ENCODE assay signal across 8 cellular contexts in the genomic region with DNA sequence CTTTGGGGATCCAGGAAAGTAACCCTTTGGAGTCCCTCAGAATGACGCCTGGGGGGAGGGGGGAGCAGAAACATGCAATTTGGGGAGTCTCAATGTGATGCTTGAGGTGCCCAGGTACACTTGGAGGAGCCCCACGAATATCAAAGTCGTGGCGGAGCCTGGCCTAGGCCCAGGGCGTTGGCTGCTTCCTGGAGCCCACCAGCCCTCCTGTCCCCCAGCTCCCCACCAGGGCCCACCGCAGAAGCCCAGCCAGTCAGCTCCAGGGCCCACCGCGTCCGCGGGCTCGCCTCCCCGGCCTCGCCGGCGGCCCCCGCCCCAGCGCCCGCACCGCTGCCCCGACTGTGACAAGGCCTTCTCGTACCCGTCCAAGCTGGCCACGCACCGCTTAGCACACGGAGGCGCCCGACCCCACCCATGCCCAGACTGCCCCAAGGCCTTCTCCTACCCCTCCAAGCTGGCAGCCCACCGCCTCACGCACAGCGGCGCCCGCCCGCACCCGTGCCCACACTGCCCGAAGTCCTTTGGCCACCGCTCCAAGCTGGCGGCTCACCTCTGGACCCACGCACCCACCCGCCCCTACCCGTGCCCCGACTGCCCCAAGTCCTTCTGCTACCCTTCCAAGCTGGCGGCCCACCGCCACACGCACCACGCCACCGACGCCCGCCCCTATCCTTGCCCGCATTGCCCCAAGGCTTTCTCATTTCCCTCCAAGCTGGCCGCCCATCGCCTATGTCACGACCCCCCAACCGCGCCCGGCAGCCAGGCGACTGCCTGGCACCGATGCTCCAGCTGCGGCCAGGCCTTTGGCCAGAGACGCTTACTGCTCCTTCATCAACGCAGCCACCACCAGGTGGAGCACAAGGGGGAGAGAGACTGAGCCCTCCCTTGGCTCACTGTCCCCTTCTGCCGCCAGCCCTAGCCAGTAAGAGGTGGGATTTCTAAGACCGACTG. TPM values are rescaled to one million over a fixed set of nuclear protein-coding genes. Genes with fewer than 3 reads are reported as not detected.
DNase-seq lines count a peak whose midpoint lies in the region; ATAC-seq, FAIRE-seq and TF ChIP-seq lines count a peak whose summit lies in the region.

No MANE protein-coding gene starts in this region.

- peak; percentile 40 for TF ChIP-seq CTCF in GM12865 (IDR thresholded peaks at IDR 0.05; ENCODE audit: insufficient read depth, low read depth, low read length, missing control alignments)
- TF ChIP-seq CTCF in dorsolateral prefrontal cortex (IDR thresholded peaks at IDR 0.05 in 54 of 56, conservative IDR thresholded peaks at IDR 0.05 in 2 of 56; ENCODE audit: low read depth in 1 of 56, partially characterized antibody in 56 of 56), result peak in 55 of 56 donors; percentile 24 to 73 (median 61)
- TF ChIP-seq CTCF in stomach (IDR thresholded peaks at IDR 0.05), result peak in 5 of 7 experiments; percentile 38 to 63 (median 54)

- peak overlapping the region; percentile 75 for H3K27ac Mint-ChIP-seq in T-helper 2 cell treated with Interferon-gamma antibody and Interleukin-4, amounts not matched to agents 5 μg/mL and 100 μg/mL, for 36 hours

- ATAC-seq in HG03045 (IDR thresholded peaks at IDR 0.05; ENCODE audit: unreplicated experiment), result no peak

- peaks cover 5% of the 10 kb centered on the region for H3K9me3 Mint-ChIP-seq in T-helper 2 cell treated with Interferon-gamma antibody and Interleukin-4, amounts not matched to agents 5 μg/mL and 100 μg/mL, for 36 hours

- H3K27me3 ChIP-seq in dorsolateral prefrontal cortex (no peaks in the 10 kb centered on the region), stomach (no peaks in the 10 kb centered on the region)

- H3K4me1 Mint-ChIP-seq in T-helper 2 cell treated with Interferon-gamma antibody and Interleukin-4, amounts not matched to agents 5 μg/mL and 100 μg/mL, for 36 hours (ENCODE audit: low read depth), result peaks cover 13% of the 10 kb centered on the region

- 49 to 66% (median 60%) methylated on average over 45 to 62 of the region's 62 CpGs for WGBS in stomach, 5 donors

- no peak for FAIRE-seq in GM19239 (lab: Jason Lieb, UNC)

- H3K4me1 ChIP-seq in stomach, result peaks cover 24 to 42% (median 32%) of the 10 kb centered on the region in 4 donors

- peaks cover 25% of the 10 kb centered on the region for H3K36me3 Mint-ChIP-seq in T-helper 2 cell treated with Interferon-gamma antibody and Interleukin-4, amounts not matched to agents 5 μg/mL and 100 μg/mL, for 36 hours (ENCODE audit: low read depth)

- TF ChIP-seq EP300 in stomach (IDR thresholded peaks at IDR 0.05), result no peak

- H3K36me3 ChIP-seq in stomach, result peaks cover 3 to 35% (median 30%) of the 10 kb centered on the region in 4 donors

- peaks cover 0 to 10% (median 2%) of the 10 kb centered on the region in 4 donors for H3K9me3 ChIP-seq in stomach

- no peaks in the 10 kb centered on the region for H3K27me3 Mint-ChIP-seq in T-helper 2 cell treated with Interferon-gamma antibody and Interleukin-4, amounts not matched to agents 5 μg/mL and 100 μg/mL, for 36 hours (ENCODE audit: low read depth)

- H3K4me3 Mint-ChIP-seq in T-helper 2 cell treated with Interferon-gamma antibody and Interleukin-4, amounts not matched to agents 5 μg/mL and 100 μg/mL, for 36 hours, result peak overlapping the region; percentile 49

- peak; percentile 69 for DNase-seq in 8988T
- peak; percentile 35 for DNase-seq in GM12865 (ENCODE audit: low read depth)
- no peak for DNase-seq in T-helper 2 cell treated with Interferon-gamma antibody and Interleukin-4, amounts not matched to agents 5 μg/mL and 100 μg/mL, for 36 hours (ENCODE audit: low spot score)
- DNase-seq in dorsolateral prefrontal cortex, result peak in 9 of 10 donors; percentile 44 to 83 (median 72)
- DNase-seq in lung microvascular endothelial cell (ENCODE audit: low read depth in 2 of 2), result peak; percentile 77 to 79
- DNase-seq in stomach, result peak; percentile 68
- DNase-seq in GM19239 (ENCODE audit: insufficient read length, low spot score), result no peak

- H3K27ac ChIP-seq in dorsolateral prefrontal cortex (peak overlapping the region in 54 of 59 donors; percentile 4 to 99 (median 96)), stomach (peak overlapping the region in 4 of 5 donors; percentile 86 to 94 (median 92))

- intact Hi-C loops in dorsolateral prefrontal cortex (cut with DNase I) (loop anchor here in 1 of 2 donors (5.0 kb wide), 2 partner anchors 62 to 102 kb away; a partner anchor contains a TSS), stomach (cut with DNase I; ENCODE audit: low total_unique reads) (no loop called here)

- no peak for TF ChIP-seq POLR2A in stomach (IDR thresholded peaks at IDR 0.05)

- H3K4me3 ChIP-seq in GM12865 (ENCODE audit: low read depth, low read length) (no peak overlapping the region), dorsolateral prefrontal cortex (peak overlapping the region in 39 of 59 donors; percentile 1 to 86 (median 77)), stomach (peak overlapping the region in 1 of 4 donors; percentile 7)

RNA-seq across cellular contexts. Expression of a gene that starts 2.1 kb away (rescaled TPM):
- total RNA-seq in dorsolateral prefrontal cortex (10 to 100 TPM in 21 of 120 experiments, 1 to 10 TPM in 99; 4.4 to 14.3 (median 8.2) TPM), lung microvascular endothelial cell (0.20 and 0.22 TPM in 2 replicates), stomach (10 to 100 TPM in 1 of 5 donors, 1 to 10 TPM in 1, not detected in 3; 7.8 to 23.5 TPM)
- under 1 TPM; 0.37 to 0.76 (median 0.65) TPM for polyA plus RNA-seq in stomach

RNA-seq across cellular contexts. Expression of a gene that starts 8.1 kb away (rescaled TPM):
- 10 to 100 TPM; 12.3 to 24.7 (median 17.2) TPM for total RNA-seq in dorsolateral prefrontal cortex
- total RNA-seq in lung microvascular endothelial cell, result 106 and 137 TPM in 2 replicates
- total RNA-seq in stomach, result 100 to 1,000 TPM in 1 of 5 donors, 10 to 100 TPM in 4; 43.5 to 157 (median 61.1) TPM
- polyA plus RNA-seq in stomach, result 10 to 100 TPM; 42.6 to 55.5 (median 42.8) TPM

RNA-seq across cellular contexts. Expression of a gene that starts 30.5 kb away (rescaled TPM):
- total RNA-seq in dorsolateral prefrontal cortex (10 to 100 TPM in 65 of 120 experiments, 1 to 10 TPM in 55; 4.6 to 20.8 (median 10.2) TPM), lung microvascular endothelial cell (23.1 and 79.8 TPM in 2 replicates), stomach (10 to 100 TPM in 1 of 5 donors, 1 to 10 TPM in 3, not detected in 1; 2.0 to 55.3 (median 8.5) TPM)
- 10 to 100 TPM in 2 of 3 donors, 1 to 10 TPM in 1; 9.5 to 24.9 (median 13.9) TPM for polyA plus RNA-seq in stomach

RNA-seq across cellular contexts. Expression of a gene that starts 40.2 kb away (rescaled TPM):
- total RNA-seq in dorsolateral prefrontal cortex (10 to 100 TPM; 15.0 to 45.0 (median 30.4) TPM), lung microvascular endothelial cell (10.7 and 14.6 TPM in 2 replicates), stomach (10 to 100 TPM; 10.8 to 42.5 (median 16.8) TPM)
- 10 to 100 TPM; 13.1 to 24.3 (median 18.0) TPM for polyA plus RNA-seq in stomach

RNA-seq across cellular contexts. Expression of a gene that starts 40.5 kb away (rescaled TPM):
- total RNA-seq in dorsolateral prefrontal cortex, result 10 to 100 TPM in 8 of 120 experiments, 1 to 10 TPM in 111, under 1 TPM in 1; 0.93 to 18.3 (median 5.7) TPM
- 1.1 and 4.6 TPM in 2 replicates for total RNA-seq in lung microvascular endothelial cell
- total RNA-seq in stomach, result 10 to 100 TPM in 1 of 5 donors, 1 to 10 TPM in 2, under 1 TPM in 1, not detected in 1; 0.14 to 18.7 (median 4.3) TPM
- 10 to 100 TPM in 2 of 3 donors, 1 to 10 TPM in 1; 8.0 to 16.8 (median 15.7) TPM for polyA plus RNA-seq in stomach

Comparison
In these comparisons a context has a peak if more than half of its experiments do, and no peak if none do; other contexts are left out.
1. DNase-seq: peak in 8988T (single experiment), GM12865 (single experiment), dorsolateral prefrontal cortex (9 of 10), lung microvascular endothelial cell (2 of 2) and stomach (single experiment); none in T-helper 2 cell treated with Interferon-gamma antibody and Interleukin-4, amounts not matched to agents 5 μg/mL and 100 μg/mL, for 36 hours (single experiment) and GM19239 (single experiment).
2. Peak in every context shown above with its lines, with median percentiles within 50 percentile points of each other: CTCF ChIP-seq.